8 cellular contexts compared by ENCODE assay signal in the genomic region with DNA sequence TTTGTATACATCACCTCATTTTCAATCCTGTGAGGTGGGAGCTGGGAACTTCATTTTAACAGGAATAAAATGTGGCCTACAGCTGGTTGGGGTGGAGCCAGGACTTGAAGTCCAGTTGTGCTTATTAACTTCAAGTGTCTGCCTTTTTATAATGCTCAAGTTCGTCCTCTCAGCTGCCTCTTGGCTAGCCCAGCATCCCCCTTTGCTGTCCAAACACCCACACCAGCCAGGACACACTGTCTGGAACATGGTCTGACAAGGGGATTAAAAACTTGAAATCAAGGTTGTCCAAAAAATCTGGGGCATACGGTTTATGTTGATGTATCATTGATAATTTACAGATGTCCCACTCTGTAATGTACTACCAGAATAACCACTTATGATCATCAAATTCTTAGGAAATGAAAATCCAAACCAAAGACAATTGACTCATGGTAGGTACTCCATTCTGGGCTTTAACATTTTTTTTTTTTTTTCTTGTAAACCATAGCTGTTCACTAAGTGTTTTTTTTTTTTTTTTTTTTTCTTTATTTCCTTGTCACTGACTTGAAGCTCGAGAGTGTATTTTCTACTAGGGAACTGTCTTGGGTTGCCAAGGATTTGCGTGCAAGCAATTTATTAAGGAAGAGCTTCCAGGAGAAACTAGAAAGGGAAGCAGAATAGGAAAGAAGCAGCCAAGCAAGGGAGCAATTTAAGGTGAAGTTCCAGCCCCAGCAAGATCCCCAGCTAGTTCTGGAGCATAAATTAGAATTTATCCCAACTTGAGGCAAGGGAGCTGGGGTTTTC.
A peak's percentile ranks its signal among the peaks of the same experiment; 100 is the strongest.
DNase-seq lines count a peak whose midpoint lies in the region; ATAC-seq and TF ChIP-seq lines count a peak whose summit lies in the region.

No MANE protein-coding gene starts in this region.

- DNase-seq in AG09319 (ENCODE audit: extremely low read depth, low read depth): peak; percentile 49
- DNase-seq in activated naive CD8-positive, alpha-beta T cell treated with anti-CD3 and anti-CD28 coated beads, Interleukin-2, amount 50 U/mL, for 24 hours: no peak
- peak; percentile 38 for DNase-seq in stimulated activated CD8-positive, alpha-beta memory T cell treated with anti-CD3 and anti-CD28 coated beads, Interleukin-4, amount 100 ng/mL, for 48 hours
- DNase-seq in omental fat pad (ENCODE audit: low spot score): no peak
- no peak for DNase-seq in left lobe of liver (ENCODE audit: low spot score)

- H3K9me3 Mint-ChIP-seq in activated naive CD8-positive, alpha-beta T cell treated with anti-CD3 and anti-CD28 coated beads, Interleukin-2, amount 50 U/mL, for 24 hours: peaks cover 23% of the 10 kb centered on the region

- peaks cover 11% of the 10 kb centered on the region for H3K36me3 Mint-ChIP-seq in activated naive CD8-positive, alpha-beta T cell treated with anti-CD3 and anti-CD28 coated beads, Interleukin-2, amount 50 U/mL, for 24 hours (ENCODE audit: low read depth)

- no peak for TF ChIP-seq CTCF in AG09319 (IDR thresholded peaks at IDR 0.05; ENCODE audit: low read depth, low read length)
- no peak for TF ChIP-seq CTCF in omental fat pad (IDR thresholded peaks at IDR 0.05)

- ATAC-seq in activated naive CD8-positive, alpha-beta T cell treated with anti-CD3 and anti-CD28 coated beads, Interleukin-2, amount 50 U/mL, for 24 hours: no peak
- ATAC-seq in HG02571 (IDR thresholded peaks at IDR 0.05; ENCODE audit: unreplicated experiment): no peak
- ATAC-seq in omental fat pad (ENCODE audit: low FRiP score): no peak
- no peak for ATAC-seq in left lobe of liver

- H3K4me1 ChIP-seq in HUES6 (ENCODE audit: control insufficient read depth, insufficient read depth, low read length): peaks cover 14% of the 10 kb centered on the region

- no peaks in the 10 kb centered on the region for H3K27me3 Mint-ChIP-seq in activated naive CD8-positive, alpha-beta T cell treated with anti-CD3 and anti-CD28 coated beads, Interleukin-2, amount 50 U/mL, for 24 hours

- peak overlapping the region; percentile 65 for H3K4me3 Mint-ChIP-seq in activated naive CD8-positive, alpha-beta T cell treated with anti-CD3 and anti-CD28 coated beads, Interleukin-2, amount 50 U/mL, for 24 hours

- peak overlapping the region; percentile 69 for H3K9ac ChIP-seq in HUES6 (ENCODE audit: low read length)

- peak overlapping the region; percentile 92 for H3K27ac Mint-ChIP-seq in activated naive CD8-positive, alpha-beta T cell treated with anti-CD3 and anti-CD28 coated beads, Interleukin-2, amount 50 U/mL, for 24 hours

- no peaks in the 10 kb centered on the region for H3K36me3 ChIP-seq in HUES6 (ENCODE audit: control insufficient read depth, insufficient read depth, low read length)

- H3K4me3 ChIP-seq in HUES6 (ENCODE audit: low read depth, low read length) (peak overlapping the region; percentile 42), iPS-18c (ENCODE audit: insufficient read depth, low read depth, low read length) (peak overlapping the region; percentile 32; the same call in 1 of the 2 replicates)

- peaks cover 13% of the 10 kb centered on the region for H3K27me3 ChIP-seq in HUES6 (ENCODE audit: control insufficient read depth, insufficient read depth, low read length)

- peaks cover 57% of the 10 kb centered on the region for H3K4me1 Mint-ChIP-seq in activated naive CD8-positive, alpha-beta T cell treated with anti-CD3 and anti-CD28 coated beads, Interleukin-2, amount 50 U/mL, for 24 hours

- no peak overlapping the region for H3K27ac ChIP-seq in HUES6 (ENCODE audit: low read depth, low read length)

- H3K9me3 ChIP-seq in HUES6 (ENCODE audit: control insufficient read depth, insufficient read depth, low read depth, low read length): peaks cover 20% of the 10 kb centered on the region
- peaks cover 4% of the 10 kb centered on the region for H3K9me3 ChIP-seq in iPS-18c (ENCODE audit: control insufficient read depth, insufficient read depth, low read length)

Comparison
In these comparisons a context has a peak if more than half of its experiments do, and no peak if none do; other contexts are left out.
1. DNase-seq: peak in AG09319 (single experiment) and stimulated activated CD8-positive, alpha-beta memory T cell treated with anti-CD3 and anti-CD28 coated beads, Interleukin-4, amount 100 ng/mL, for 48 hours (single experiment); none in activated naive CD8-positive, alpha-beta T cell treated with anti-CD3 and anti-CD28 coated beads, Interleukin-2, amount 50 U/mL, for 24 hours (single experiment), omental fat pad (single experiment) and left lobe of liver (single experiment).